25 cellular contexts compared by ENCODE assay signal in genomic region chr19:13189600-13189999, GRCh38. TPM values are rescaled to one million over a fixed set of nuclear protein-coding genes. Genes with fewer than 3 reads are reported as not detected.
DNase-seq lines count a peak whose midpoint lies in the region; ATAC-seq, FAIRE-seq and TF ChIP-seq lines count a peak whose summit lies in the region.
"Had no signal": no experiment of that assay in that cellular context is flagged by ENCODE, and none has a peak within 500 bp of the region (broad histone marks: within the 10 kb centered on the region; RNA-seq: fewer than 3 reads in every experiment).

No MANE protein-coding gene starts in this region.

- no peak for TF ChIP-seq POLR2A in GM12878 (IDR thresholded peaks at IDR 0.05; ENCODE audit: low read depth, low read length)

- TF ChIP-seq RAD21 in GM12878 (IDR thresholded peaks at IDR 0.05; ENCODE audit: insufficient read depth, low read depth, low read length), result no peak

- H2AFZ ChIP-seq in GM12878 (ENCODE audit: control insufficient read depth, low read depth, low read length), result no peak overlapping the region
- H2AFZ ChIP-seq: GM23248 had no signal

- H3K18ac ChIP-seq in mesendoderm (ENCODE audit: low read length), result no peak overlapping the region

- POLR2A ChIA-PET in GM12878 (lab: Charles Lee), result interaction anchor here (0.5 to 0.7 kb wide), 3 partner anchors 21 to 667 kb away, joined by 3 to 8 read pairs (median 6); no protein-coding TSS in a partner anchor

- H4K8ac ChIP-seq in mesendoderm (ENCODE audit: low read depth, low read length), result no peak overlapping the region

- DNase-seq in D721Med (ENCODE audit: insufficient read length, low spot score) (peak; percentile 1), GM03348 (ENCODE audit: low spot score) (peak; percentile 7), GM12878 (ENCODE audit: low read depth, low spot score) (no peak), mesendoderm (peak; percentile 42), NCI-H2196 treated with DMSO at 0.1 percent for 48 hours (lab: John Stamatoyannopoulos, UW; ENCODE audit: unreplicated experiment) (no peak), SJCRH30 (no peak)
- DNase-seq: C1 segment of cervical spinal cord; CD4-positive, alpha-beta memory T cell; COR-L47; EL; GF-D8; GM23248; H9; NCI-H1048; NCI-H1417; NCI-H1694; NCI-H2029 treated with DMSO at 0.1 percent for 48 hours; NCI-H2227 treated with DMSO at 0.1 percent for 48 hours; NCI-H526 treated with DMSO at 0.1 percent for 48 hours; SHP77 treated with DMSO at 0.1 percent for 48 hours had no signal

- CTCF ChIA-PET in GM12878 (lab: Yijun Ruan, JAX), result interaction anchor here (0.6 to 7.5 kb wide), 4 partner anchors 8 to 287 kb away, joined by 3 to 118 read pairs (median 4); no protein-coding TSS in a partner anchor

- H3K4me1 ChIP-seq in GM12878 (ENCODE audit: control insufficient read depth, insufficient read depth, low read length) (peaks cover 12% of the 10 kb centered on the region), mesendoderm (ENCODE audit: control insufficient read depth, low read depth, low read length) (no peaks in the 10 kb centered on the region), SJCRH30 (no peaks in the 10 kb centered on the region)
- H3K4me1 ChIP-seq: A549 had no signal

- RAD21 ChIA-PET in GM12878 (lab: Charles Lee; ENCODE audit: unreplicated experiment), result interaction anchor here (0.8 to 1.1 kb wide), 3 partner anchors 44 to 212 kb away, joined by 3 to 4 read pairs (median 3); no protein-coding TSS in a partner anchor

- H3K9me3 ChIP-seq in GM12878 (replicated peaks; ENCODE audit: control insufficient read depth, insufficient read depth, low read length), result no peaks in the 10 kb centered on the region
- H3K9me3 ChIP-seq in SJCRH30 (replicated peaks), result no peaks in the 10 kb centered on the region
- H3K9me3 ChIP-seq: A549 had no signal

- no peak overlapping the region for H2BK15ac ChIP-seq in mesendoderm (replicated peaks; ENCODE audit: low read depth)

- H3K4me3 ChIP-seq in GM12878 (no peak overlapping the region), mesendoderm (ENCODE audit: low read length) (no peak overlapping the region), SJCRH30 (no peak overlapping the region)
- H3K4me3 ChIP-seq: A549, GM23248, SK-N-MC had no signal

- H3K27ac ChIP-seq in GM12878 (ENCODE audit: control insufficient read depth, insufficient read depth) (no peak overlapping the region), mesendoderm (ENCODE audit: low read depth, low read length) (no peak overlapping the region), SJCRH30 (no peak overlapping the region)
- H3K27ac ChIP-seq: A549, GM23248, KMS-11, SK-N-MC had no signal

- no peak overlapping the region for H3K23ac ChIP-seq in mesendoderm (ENCODE audit: low read length)

- WGBS in GM12878 (ENCODE audit: insufficient coverage, insufficient replicate concordance, low lambda C conversion rate, missing lambda C conversion rate), result 46% methylated on average over 2 of the region's 4 CpGs
- no CpG with 5 or more reads among the region's 4 CpGs for WGBS in mesendoderm (ENCODE audit: extremely low coverage, insufficient coverage, low lambda C conversion rate)

- H3K27me3 ChIP-seq in GM12878 (replicated peaks in 1 of 2; ENCODE audit: control insufficient read depth in 2 of 2, insufficient read depth in 2 of 2, low read length in 1 of 2), result no peaks in the 10 kb centered on the region
- no peaks in the 10 kb centered on the region for H3K27me3 ChIP-seq in mesendoderm (ENCODE audit: insufficient read depth, low read length, poor library complexity)
- H3K27me3 ChIP-seq in SJCRH30, result no peaks in the 10 kb centered on the region; the same call in 1 of the 2 replicates

- H3K4me2 ChIP-seq in GM12878 (ENCODE audit: control insufficient read depth, insufficient read depth) (no peak overlapping the region), mesendoderm (ENCODE audit: low read length) (no peak overlapping the region)
- H3K4me2 ChIP-seq: A549, KMS-11 had no signal

- no peak overlapping the region for H2BK5ac ChIP-seq in mesendoderm (ENCODE audit: low read length)

- intact Hi-C loops in GM12878 (cut with micrococcal nuclease; ENCODE audit: unreplicated experiment), result no loop called here

- no peak overlapping the region for H2BK120ac ChIP-seq in mesendoderm (ENCODE audit: low read depth, low read length)

- H3K9ac ChIP-seq in GM12878 (ENCODE audit: control insufficient read depth, insufficient read depth, low read length) (no peak overlapping the region), mesendoderm (ENCODE audit: low read length) (no peak overlapping the region)
- H3K9ac ChIP-seq: GM23248, KMS-11 had no signal

- H3K79me1 ChIP-seq in mesendoderm (ENCODE audit: low read length), result no peaks in the 10 kb centered on the region

- SMC1A ChIA-PET in GM12878 (lab: Charles Lee; ENCODE audit: uncharacterized antibody, unreplicated experiment), result no interaction called here

- in situ Hi-C loops in GM12878 (cut with MboI), result no loop called here

- H3K79me2 ChIP-seq in GM12878 (ENCODE audit: control insufficient read depth, insufficient read depth, low read length) (no peaks in the 10 kb centered on the region), mesendoderm (ENCODE audit: control insufficient read depth, insufficient read depth, low read length) (no peaks in the 10 kb centered on the region)

- FAIRE-seq in D721Med (lab: Jason Lieb, UNC), result no peak
- no peak for FAIRE-seq in GM12878 (lab: Jason Lieb, UNC)
- FAIRE-seq: A549 had no signal

- no peak overlapping the region for H3K56ac ChIP-seq in mesendoderm (ENCODE audit: low read length)

- BruUV-seq in GM12878 (replicated peaks; lab: Mats Ljungman, UMichigan), result no TSS peak

- no peak for TF ChIP-seq CTCF in D721Med (IDR thresholded peaks at IDR 0.05; ENCODE audit: insufficient read depth, missing control alignments)
- no peak for TF ChIP-seq CTCF in GM12878 (IDR thresholded peaks at IDR 0.05 in 2 of 3, conservative IDR thresholded peaks at IDR 0.05 in 1 of 3; ENCODE audit: control insufficient read depth in 2 of 3, extremely low read depth in 1 of 3, insufficient read depth in 1 of 3, low read depth in 3 of 3, low read length in 3 of 3)

- H4K5ac ChIP-seq in mesendoderm (ENCODE audit: low read length), result no peak overlapping the region

- H3K36me3 ChIP-seq in GM12878 (ENCODE audit: control insufficient read depth in 2 of 2, insufficient read depth in 2 of 2, low read length in 1 of 2) (no peaks in the 10 kb centered on the region), mesendoderm (ENCODE audit: control insufficient read depth, insufficient read depth, low read length) (no peaks in the 10 kb centered on the region), SJCRH30 (no peaks in the 10 kb centered on the region)

- TF ChIP-seq EP300 in GM12878 (IDR thresholded peaks at IDR 0.05; ENCODE audit: borderline replicate concordance in 1 of 2, control insufficient read depth in 1 of 2, low read depth in 2 of 2, low read length in 2 of 2), result no peak

- H4K20me1 ChIP-seq in GM12878 (ENCODE audit: control insufficient read depth, insufficient read depth), result no peaks in the 10 kb centered on the region

- ATAC-seq in GM12878 (peak; percentile 75), HG03135 (IDR thresholded peaks at IDR 0.05; ENCODE audit: unreplicated experiment) (no peak)
- ATAC-seq: A549, Panc1 had no signal

- H3K4ac ChIP-seq in mesendoderm (ENCODE audit: low read depth, low read length), result no peak overlapping the region

- H2AK5ac ChIP-seq in mesendoderm (ENCODE audit: low read length), result no peak overlapping the region

TF ChIP-seq in GM12878, 131 proteins besides CTCF, POLR2A, EP300 and RAD21 (continues in another document):
- TF ChIP-seq FOXM1 (IDR thresholded peaks at IDR 0.05; ENCODE audit: low read depth, low read length) (no peak), BACH1 (IDR thresholded peaks at IDR 0.05; ENCODE audit: borderline replicate concordance) (no peak)

RNA-seq across cellular contexts. Expression of gene IER2, which starts 39.4 kb away (rescaled TPM):
- 41.4 and 51.6 TPM in 2 replicates for total RNA-seq in GM12878 (2013; cell fraction: nucleolus; rRNA removed)
- 26.0 and 31.9 TPM in 2 replicates for total RNA-seq in GM12878 (2014; rRNA removed)
- 9.1 and 9.5 TPM in 2 replicates for total RNA-seq in GM12878 (2014; rRNA removed; fragmentation: Illumina TruSeq; extraction: Trizol)
- total RNA-seq in GM12878 (2021), result 94.5 and 97.2 TPM in 2 replicates
- polyA plus RNA-seq in GM12878 (2011; ENCODE audit: low read depth), result 9.8 TPM
- polyA plus RNA-seq in GM12878 (2011; rRNA removed), result 11.2 and 17.9 TPM in 2 replicates
- polyA plus RNA-seq in GM12878 (2011; cell fraction: cytosol; rRNA removed), result 36.0 and 41.6 TPM in 2 replicates
- polyA plus RNA-seq in GM12878 (2011; cell fraction: nucleus; rRNA removed), result 127 and 170 TPM in 2 replicates
- 54.9 and 64.6 TPM in 2 replicates for polyA plus RNA-seq in GM12878 (2012)
- 7.7 and 13.2 TPM in 2 replicates for polyA plus RNA-seq in GM12878 (2014; fragmentation: Illumina TruSeq; extraction: Trizol)
- 1 to 10 TPM; 2.8 to 9.3 TPM for polyA plus RNA-seq in GM12878 (2014; fragmentation: Nextera tagmentation; extraction: Ambion mirVana)
- polyA plus RNA-seq in GM12878 (2014; rRNA removed), result 56.0 and 65.3 TPM in 2 replicates
- 10 to 100 TPM; 75.6 to 81.7 TPM for polyA plus RNA-seq in GM12878 (2016; fragmentation: Nextera tagmentation; extraction: Ambion mirVana)
- 5.2 and 11.3 TPM in 2 replicates for polyA minus RNA-seq in GM12878 (2011; rRNA and poly(A)+ RNA removed)
- polyA minus RNA-seq in GM12878 (2011; cell fraction: cytosol; rRNA and poly(A)+ RNA removed), result 12.3 and 14.0 TPM in 2 replicates
- 35.5 and 63.1 TPM in 2 replicates for polyA minus RNA-seq in GM12878 (2011; cell fraction: nucleus; rRNA and poly(A)+ RNA removed)
- 75.2 TPM for polyA plus RNA-seq in mesendoderm (2013, experiment 1 of 2)
- polyA plus RNA-seq in mesendoderm (2013, experiment 2 of 2), result 77.2 TPM
- 30.2 and 31.7 TPM in 2 replicates for total RNA-seq in SJCRH30 (2014; rRNA removed; shearing (Covaris generic))

RNA-seq across cellular contexts. Expression of gene STX10, which starts 39.4 kb away (rescaled TPM):
- total RNA-seq in GM12878 (2013; cell fraction: nucleolus; rRNA removed), result 13.8 and 18.2 TPM in 2 replicates
- total RNA-seq in GM12878 (2014; rRNA removed) (56.2 and 59.0 TPM in 2 replicates), GM12878 (2014; rRNA removed; fragmentation: Illumina TruSeq; extraction: Trizol) (36.3 and 38.4 TPM in 2 replicates), GM12878 (2021) (57.0 and 59.2 TPM in 2 replicates)
- 20.8 TPM for polyA plus RNA-seq in GM12878 (2011; ENCODE audit: low read depth)
- polyA plus RNA-seq in GM12878 (2011; rRNA removed) (32.1 and 47.5 TPM in 2 replicates), GM12878 (2014; fragmentation: Illumina TruSeq; extraction: Trizol) (7.4 and 33.7 TPM in 2 replicates), GM12878 (2014; fragmentation: Nextera tagmentation; extraction: Ambion mirVana) (1 to 10 TPM in 1 of 2 experiments, under 1 TPM in 1; 0.56 to 3.7 TPM), GM12878 (2014; rRNA removed) (76.1 and 78.9 TPM in 2 replicates), GM12878 (2016; fragmentation: Nextera tagmentation; extraction: Ambion mirVana) (10 to 100 TPM; 47.7 to 50.4 TPM)
- 62.2 and 75.9 TPM in 2 replicates for polyA plus RNA-seq in GM12878 (2011; cell fraction: cytosol; rRNA removed)
- 132 and 139 TPM in 2 replicates for polyA plus RNA-seq in GM12878 (2011; cell fraction: nucleus; rRNA removed)
- 38.6 and 38.9 TPM in 2 replicates for polyA plus RNA-seq in GM12878 (2012)
- 21.1 and 22.4 TPM in 2 replicates for polyA minus RNA-seq in GM12878 (2011; rRNA and poly(A)+ RNA removed)
- polyA minus RNA-seq in GM12878 (2011; cell fraction: cytosol; rRNA and poly(A)+ RNA removed), result 15.5 and 18.8 TPM in 2 replicates
- 8.9 TPM in 2 replicates for polyA minus RNA-seq in GM12878 (2011; cell fraction: nucleus; rRNA and poly(A)+ RNA removed)
- polyA plus RNA-seq in mesendoderm (2013, experiment 1 of 2), result 30.2 TPM
- polyA plus RNA-seq in mesendoderm (2013, experiment 2 of 2), result 29.9 TPM
- 58.5 and 70.7 TPM in 2 replicates for total RNA-seq in SJCRH30 (2014; rRNA removed; shearing (Covaris generic))

Comparison
In these comparisons a context has a peak if more than half of its experiments do, and no peak if none do; other contexts are left out.
1. DNase-seq: peak in D721Med (single experiment), GM03348 (single experiment) and mesendoderm (single experiment); none in GM12878 (single experiment), NCI-H2196 treated with DMSO at 0.1 percent for 48 hours (single experiment) and SJCRH30 (0 of 2).